In the genomic region with DNA sequence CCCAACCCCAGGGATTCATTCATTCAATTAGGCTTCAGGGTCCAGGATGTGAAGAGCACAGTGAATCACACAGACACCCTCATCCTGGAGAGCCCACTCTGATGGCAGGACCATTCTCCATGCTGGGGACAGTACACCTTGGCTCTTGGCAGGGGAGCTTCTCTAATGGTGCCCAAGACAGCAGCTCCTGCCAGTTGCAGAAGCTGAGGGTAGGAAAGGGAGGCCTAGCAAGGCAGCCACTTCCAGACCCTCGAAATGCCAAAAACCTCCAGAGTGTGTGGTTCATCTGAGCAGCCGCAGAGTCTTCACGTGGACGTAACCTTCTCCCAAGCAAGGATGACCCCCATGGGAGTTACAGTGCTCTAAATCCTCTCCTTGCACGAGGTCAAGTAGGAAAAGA, we compare ENCODE assay signal across 16 cellular contexts.
DNase-seq lines count a peak whose midpoint lies in the region; ATAC-seq, FAIRE-seq and TF ChIP-seq lines count a peak whose summit lies in the region.
"Had no signal": no experiment of that assay in that cellular context is flagged by ENCODE, and none has a peak within 500 bp of the region (broad histone marks: within the 10 kb centered on the region; RNA-seq: fewer than 3 reads in every experiment).

No MANE protein-coding gene starts in this region.

- H3K4me3 ChIP-seq in left ventricle myocardium inferior (no peak overlapping the region), Panc1 (ENCODE audit: low read depth in 2 of 2, low read length in 2 of 2) (no peak overlapping the region)
- H3K4me3 ChIP-seq: HAP-1 had no signal

- peak; percentile 10 for DNase-seq in left ventricle myocardium inferior
- DNase-seq in Right ventricle myocardium inferior (ENCODE audit: missing footprints), result no peak
- DNase-seq in Panc1 (ENCODE audit: low read depth, low spot score), result no peak
- peak; percentile 54 for DNase-seq in posterior vena cava (ENCODE audit: low spot score)
- no peak for DNase-seq in head of caudate nucleus
- no peak for DNase-seq in GM19239 (ENCODE audit: insufficient read length, low spot score)
- DNase-seq in superior temporal gyrus (ENCODE audit: extremely low spot score), result no peak
- DNase-seq: ACHN, Caco-2, DMS53, GF-D8 had no signal

- H3K27ac ChIP-seq in left ventricle myocardium inferior (replicated peaks) (peak overlapping the region; percentile 2), Panc1 (ENCODE audit: low read length) (peak overlapping the region; percentile 57; the same call in 1 of the 2 replicates)
- H3K27ac ChIP-seq: C4-2B had no signal

- intact Hi-C loops in left ventricle myocardium inferior (cut with micrococcal nuclease), result no loop called here
- intact Hi-C loops in Right ventricle myocardium inferior (cut with DNase I), result no loop called here
- intact Hi-C loops in Panc1 (cut with micrococcal nuclease; ENCODE audit: unreplicated experiment), result no loop called here
- intact Hi-C loops in posterior vena cava (cut with DNase I), result no loop called here
- intact Hi-C loops in head of caudate nucleus (cut with DNase I), result no loop called here

- H3K9me3 ChIP-seq in left ventricle myocardium inferior (replicated peaks) (no peaks in the 10 kb centered on the region), Panc1 (ENCODE audit: control insufficient read depth, insufficient read depth, low read depth, low read length) (no peaks in the 10 kb centered on the region)
- H3K9me3 ChIP-seq: Caco-2, HAP-1 had no signal

- POLR2A ChIA-PET in Panc1 (lab: Charles Lee), result no interaction called here

- no peaks in the 10 kb centered on the region for H3K36me3 ChIP-seq in left ventricle myocardium inferior
- H3K36me3 ChIP-seq in Panc1 (ENCODE audit: control insufficient read depth, insufficient read depth, low read length), result no peaks in the 10 kb centered on the region
- H3K36me3 ChIP-seq: HAP-1 had no signal

- BruUV-seq in Panc1 (replicated peaks; lab: Mats Ljungman, UMichigan), result no TSS peak

- ATAC-seq in Right ventricle myocardium inferior (no peak), Panc1 (no peak)
- ATAC-seq: HepG2 had no signal

- CTCF ChIA-PET in Panc1 (lab: Charles Lee), result no interaction called here

- H3K4me1 ChIP-seq in left ventricle myocardium inferior, result peaks cover 40% of the 10 kb centered on the region
- peaks cover 42% of the 10 kb centered on the region for H3K4me1 ChIP-seq in Panc1 (ENCODE audit: control insufficient read depth, insufficient read depth, low read length)
- H3K4me1 ChIP-seq: HAP-1 had no signal

- no peak for TF ChIP-seq CTCF in left ventricle myocardium inferior (IDR thresholded peaks at IDR 0.05; ENCODE audit: borderline replicate concordance)
- TF ChIP-seq CTCF in Panc1 (IDR thresholded peaks at IDR 0.05), result no peak

- H3K27me3 ChIP-seq in left ventricle myocardium inferior (ENCODE audit: low read depth), result no peaks in the 10 kb centered on the region
- no peaks in the 10 kb centered on the region for H3K27me3 ChIP-seq in Panc1 (ENCODE audit: control insufficient read depth, insufficient read depth, low read length)

- in situ Hi-C loops in Panc1 (cut with HindIII; ENCODE audit: low pct_unique_long_range_greater_than_20kb, low sequenced_read_pairs), result no loop called here

- FAIRE-seq in GM19239 (lab: Jason Lieb, UNC), result no peak
- FAIRE-seq: H1, HepG2, HTR-8/SVneo had no signal

Comparison
In these comparisons a context has a peak if more than half of its experiments do, and no peak if none do; other contexts are left out.
1. DNase-seq: peak in left ventricle myocardium inferior (single experiment) and posterior vena cava (single experiment); none in Right ventricle myocardium inferior (single experiment), Panc1 (single experiment), head of caudate nucleus (0 of 42), GM19239 (single experiment) and superior temporal gyrus (single experiment).